In the genomic region with DNA sequence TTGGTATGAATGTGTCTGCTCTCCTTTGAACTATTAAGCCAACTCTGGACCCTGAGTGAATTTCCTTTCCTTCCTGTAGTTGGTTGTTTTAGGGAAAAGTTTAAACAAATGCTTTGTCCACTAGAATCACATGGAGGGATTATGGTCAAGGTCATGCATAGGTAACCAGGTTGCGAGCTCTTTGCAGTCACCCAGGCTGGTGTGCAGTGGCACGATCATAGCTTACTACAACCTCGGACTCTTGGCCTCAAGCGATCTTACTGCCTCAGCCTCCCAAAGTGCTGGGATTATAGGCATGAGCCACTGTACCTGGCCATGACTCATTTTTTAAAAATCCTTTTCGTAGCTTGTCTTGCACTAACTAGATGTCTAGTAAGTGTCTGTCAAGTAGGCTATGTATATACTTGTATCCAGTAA, we compare ENCODE assay signal across 1 cellular context.
TF ChIP-seq lines count a peak whose summit lies in the region.

No MANE protein-coding gene starts in this region.

TF ChIP-seq in HepG2, 621 proteins besides CTCF, POLR2A, EP300 and RAD21 (continued from another document and continues in another):
- no peak; the same call in 1 of the 2 replicates for TF ChIP-seq ZNF607 (CRISPR knock-in tag; IDR thresholded peaks at IDR 0.05; ENCODE audit: borderline replicate concordance)
- TF ChIP-seq ZNF891 (CRISPR knock-in tag; IDR thresholded peaks at IDR 0.05), result no peak
- TF ChIP-seq FOXC1 (CRISPR knock-in tag; IDR thresholded peaks at IDR 0.05; ENCODE audit: borderline replicate concordance), result no peak
- TF ChIP-seq, protein P1, sequence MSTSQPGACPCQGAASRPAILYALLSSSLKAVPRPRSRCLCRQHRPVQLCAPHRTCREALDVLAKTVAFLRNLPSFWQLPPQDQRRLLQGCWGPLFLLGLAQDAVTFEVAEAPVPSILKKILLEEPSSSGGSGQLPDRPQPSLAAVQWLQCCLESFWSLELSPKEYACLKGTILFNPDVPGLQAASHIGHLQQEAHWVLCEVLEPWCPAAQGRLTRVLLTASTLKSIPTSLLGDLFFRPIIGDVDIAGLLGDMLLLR (CRISPR knock-in tag; IDR thresholded peaks at IDR 0.05), result no peak
- peak; percentile 78; the same call in 1 of the 2 replicates for TF ChIP-seq PRDM10 (CRISPR knock-in tag; IDR thresholded peaks at IDR 0.05; ENCODE audit: low read depth)
- no peak for TF ChIP-seq PLRG1 (conservative IDR thresholded peaks at IDR 0.05)
- no peak for TF ChIP-seq FUBP1 (CRISPR knock-in tag; IDR thresholded peaks at IDR 0.05; ENCODE audit: borderline replicate concordance)
- TF ChIP-seq HOXA7 (CRISPR knock-in tag; IDR thresholded peaks at IDR 0.05), result no peak
- TF ChIP-seq, protein P2, sequence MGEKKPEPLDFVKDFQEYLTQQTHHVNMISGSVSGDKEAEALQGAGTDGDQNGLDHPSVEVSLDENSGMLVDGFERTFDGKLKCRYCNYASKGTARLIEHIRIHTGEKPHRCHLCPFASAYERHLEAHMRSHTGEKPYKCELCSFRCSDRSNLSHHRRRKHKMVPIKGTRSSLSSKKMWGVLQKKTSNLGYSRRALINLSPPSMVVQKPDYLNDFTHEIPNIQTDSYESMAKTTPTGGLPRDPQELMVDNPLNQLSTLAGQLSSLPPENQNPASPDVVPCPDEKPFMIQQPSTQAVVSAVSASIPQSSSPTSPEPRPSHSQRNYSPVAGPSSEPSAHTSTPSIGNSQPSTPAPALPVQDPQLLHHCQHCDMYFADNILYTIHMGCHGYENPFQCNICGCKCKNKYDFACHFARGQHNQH (CRISPR knock-in tag; IDR thresholded peaks at IDR 0.05), result peak; percentile 93
- peak; percentile 84 for TF ChIP-seq TEAD3 (CRISPR knock-in tag; optimal IDR thresholded peaks at IDR 0.05; ENCODE audit: borderline replicate concordance)
- TF ChIP-seq ZNF746 (CRISPR knock-in tag; IDR thresholded peaks at IDR 0.05), result no peak
- no peak for TF ChIP-seq FLYWCH1 (CRISPR knock-in tag; IDR thresholded peaks at IDR 0.05)
- TF ChIP-seq, protein P3, sequence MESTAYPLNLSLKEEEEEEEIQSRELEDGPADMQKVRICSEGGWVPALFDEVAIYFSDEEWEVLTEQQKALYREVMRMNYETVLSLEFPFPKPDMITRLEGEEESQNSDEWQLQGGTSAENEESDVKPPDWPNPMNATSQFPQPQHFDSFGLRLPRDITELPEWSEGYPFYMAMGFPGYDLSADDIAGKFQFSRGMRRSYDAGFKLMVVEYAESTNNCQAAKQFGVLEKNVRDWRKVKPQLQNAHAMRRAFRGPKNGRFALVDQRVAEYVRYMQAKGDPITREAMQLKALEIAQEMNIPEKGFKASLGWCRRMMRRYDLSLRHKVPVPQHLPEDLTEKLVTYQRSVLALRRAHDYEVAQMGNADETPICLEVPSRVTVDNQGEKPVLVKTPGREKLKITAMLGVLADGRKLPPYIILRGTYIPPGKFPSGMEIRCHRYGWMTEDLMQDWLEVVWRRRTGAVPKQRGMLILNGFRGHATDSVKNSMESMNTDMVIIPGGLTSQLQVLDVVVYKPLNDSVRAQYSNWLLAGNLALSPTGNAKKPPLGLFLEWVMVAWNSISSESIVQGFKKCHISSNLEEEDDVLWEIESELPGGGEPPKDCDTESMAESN (CRISPR knock-in tag; conservative IDR thresholded peaks at IDR 0.05), result no peak; the same call in 1 of the 2 replicates
- 0 out of 2 replicates have a peak, but pooled peaks have one; percentile 42 for TF ChIP-seq ATF6 (CRISPR knock-in tag; conservative IDR thresholded peaks at IDR 0.05)
- TF ChIP-seq IRX3 (CRISPR knock-in tag; IDR thresholded peaks at IDR 0.05; ENCODE audit: borderline replicate concordance, low read depth), result no peak
- TF ChIP-seq ZNF484 (CRISPR knock-in tag; IDR thresholded peaks at IDR 0.05; ENCODE audit: borderline replicate concordance, low read depth), result no peak
- TF ChIP-seq, protein P4, sequence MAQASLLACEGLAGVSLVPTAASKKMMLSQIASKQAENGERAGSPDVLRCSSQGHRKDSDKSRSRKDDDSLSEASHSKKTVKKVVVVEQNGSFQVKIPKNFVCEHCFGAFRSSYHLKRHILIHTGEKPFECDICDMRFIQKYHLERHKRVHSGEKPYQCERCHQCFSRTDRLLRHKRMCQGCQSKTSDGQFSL (CRISPR knock-in tag; IDR thresholded peaks at IDR 0.05), result no peak
- TF ChIP-seq ZNF766 (CRISPR knock-in tag; IDR thresholded peaks at IDR 0.05; ENCODE audit: borderline replicate concordance), result no peak
- TF ChIP-seq, protein P5, sequence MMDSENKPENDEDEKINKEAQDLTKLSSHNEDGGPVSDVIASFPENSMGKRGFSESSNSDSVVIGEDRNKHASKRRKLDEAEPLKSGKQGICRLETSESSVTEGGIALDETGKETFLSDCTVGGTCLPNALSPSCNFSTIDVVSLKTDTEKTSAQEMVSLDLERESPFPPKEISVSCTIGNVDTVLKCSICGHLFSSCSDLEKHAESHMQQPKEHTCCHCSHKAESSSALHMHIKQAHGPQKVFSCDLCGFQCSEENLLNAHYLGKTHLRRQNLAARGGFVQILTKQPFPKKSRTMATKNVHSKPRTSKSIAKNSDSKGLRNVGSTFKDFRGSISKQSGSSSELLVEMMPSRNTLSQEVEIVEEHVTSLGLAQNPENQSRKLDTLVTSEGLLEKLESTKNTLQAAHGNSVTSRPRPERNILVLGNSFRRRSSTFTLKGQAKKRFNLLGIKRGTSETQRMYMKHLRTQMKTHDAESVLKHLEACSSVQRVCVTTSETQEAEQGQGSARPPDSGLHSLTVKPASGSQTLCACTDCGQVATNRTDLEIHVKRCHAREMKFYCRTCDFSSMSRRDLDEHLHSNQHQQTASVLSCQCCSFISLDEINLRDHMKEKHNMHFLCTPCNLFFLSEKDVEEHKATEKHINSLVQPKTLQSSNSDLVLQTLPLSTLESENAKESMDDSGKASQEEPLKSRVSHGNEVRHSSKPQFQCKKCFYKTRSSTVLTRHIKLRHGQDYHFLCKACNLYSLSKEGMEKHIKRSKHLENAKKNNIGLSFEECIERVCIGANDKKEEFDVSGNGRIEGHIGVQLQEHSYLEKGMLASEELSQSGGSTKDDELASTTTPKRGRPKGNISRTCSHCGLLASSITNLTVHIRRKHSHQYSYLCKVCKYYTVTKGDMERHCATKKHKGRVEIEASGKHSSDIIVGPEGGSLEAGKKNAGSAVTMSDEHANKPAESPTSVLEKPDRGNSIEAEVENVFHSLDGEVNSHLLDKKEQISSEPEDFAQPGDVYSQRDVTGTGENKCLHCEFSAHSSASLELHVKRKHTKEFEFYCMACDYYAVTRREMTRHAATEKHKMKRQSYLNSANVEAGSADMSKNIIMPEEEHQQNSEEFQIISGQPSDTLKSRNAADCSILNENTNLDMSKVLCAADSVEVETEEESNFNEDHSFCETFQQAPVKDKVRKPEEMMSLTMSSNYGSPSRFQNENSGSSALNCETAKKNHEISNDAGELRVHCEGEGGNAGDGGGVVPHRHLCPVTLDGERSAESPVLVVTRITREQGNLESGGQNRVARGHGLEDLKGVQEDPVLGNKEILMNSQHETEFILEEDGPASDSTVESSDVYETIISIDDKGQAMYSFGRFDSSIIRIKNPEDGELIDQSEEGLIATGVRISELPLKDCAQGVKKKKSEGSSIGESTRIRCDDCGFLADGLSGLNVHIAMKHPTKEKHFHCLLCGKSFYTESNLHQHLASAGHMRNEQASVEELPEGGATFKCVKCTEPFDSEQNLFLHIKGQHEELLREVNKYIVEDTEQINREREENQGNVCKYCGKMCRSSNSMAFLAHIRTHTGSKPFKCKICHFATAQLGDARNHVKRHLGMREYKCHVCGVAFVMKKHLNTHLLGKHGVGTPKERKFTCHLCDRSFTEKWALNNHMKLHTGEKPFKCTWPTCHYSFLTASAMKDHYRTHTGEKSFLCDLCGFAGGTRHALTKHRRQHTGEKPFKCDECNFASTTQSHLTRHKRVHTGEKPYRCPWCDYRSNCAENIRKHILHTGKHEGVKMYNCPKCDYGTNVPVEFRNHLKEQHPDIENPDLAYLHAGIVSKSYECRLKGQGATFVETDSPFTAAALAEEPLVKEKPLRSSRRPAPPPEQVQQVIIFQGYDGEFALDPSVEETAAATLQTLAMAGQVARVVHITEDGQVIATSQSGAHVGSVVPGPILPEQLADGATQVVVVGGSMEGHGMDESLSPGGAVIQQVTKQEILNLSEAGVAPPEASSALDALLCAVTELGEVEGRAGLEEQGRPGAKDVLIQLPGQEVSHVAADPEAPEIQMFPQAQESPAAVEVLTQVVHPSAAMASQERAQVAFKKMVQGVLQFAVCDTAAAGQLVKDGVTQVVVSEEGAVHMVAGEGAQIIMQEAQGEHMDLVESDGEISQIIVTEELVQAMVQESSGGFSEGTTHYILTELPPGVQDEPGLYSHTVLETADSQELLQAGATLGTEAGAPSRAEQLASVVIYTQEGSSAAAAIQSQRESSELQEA (CRISPR knock-in tag; IDR thresholded peaks at IDR 0.05; ENCODE audit: not compliant biosample characterization), result no peak
- no peak for TF ChIP-seq TEAD2 (CRISPR knock-in tag; IDR thresholded peaks at IDR 0.05)
- TF ChIP-seq, protein P6, sequence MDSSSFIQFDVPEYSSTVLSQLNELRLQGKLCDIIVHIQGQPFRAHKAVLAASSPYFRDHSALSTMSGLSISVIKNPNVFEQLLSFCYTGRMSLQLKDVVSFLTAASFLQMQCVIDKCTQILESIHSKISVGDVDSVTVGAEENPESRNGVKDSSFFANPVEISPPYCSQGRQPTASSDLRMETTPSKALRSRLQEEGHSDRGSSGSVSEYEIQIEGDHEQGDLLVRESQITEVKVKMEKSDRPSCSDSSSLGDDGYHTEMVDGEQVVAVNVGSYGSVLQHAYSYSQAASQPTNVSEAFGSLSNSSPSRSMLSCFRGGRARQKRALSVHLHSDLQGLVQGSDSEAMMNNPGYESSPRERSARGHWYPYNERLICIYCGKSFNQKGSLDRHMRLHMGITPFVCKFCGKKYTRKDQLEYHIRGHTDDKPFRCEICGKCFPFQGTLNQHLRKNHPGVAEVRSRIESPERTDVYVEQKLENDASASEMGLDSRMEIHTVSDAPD (CRISPR knock-in tag; IDR thresholded peaks at IDR 0.05), result peak; percentile 69; the same call in 1 of the 2 replicates
- no peak for TF ChIP-seq SALL2 (CRISPR knock-in tag; IDR thresholded peaks at IDR 0.05)
